ENCODE assay signal across 8 cellular contexts in the genomic region with DNA sequence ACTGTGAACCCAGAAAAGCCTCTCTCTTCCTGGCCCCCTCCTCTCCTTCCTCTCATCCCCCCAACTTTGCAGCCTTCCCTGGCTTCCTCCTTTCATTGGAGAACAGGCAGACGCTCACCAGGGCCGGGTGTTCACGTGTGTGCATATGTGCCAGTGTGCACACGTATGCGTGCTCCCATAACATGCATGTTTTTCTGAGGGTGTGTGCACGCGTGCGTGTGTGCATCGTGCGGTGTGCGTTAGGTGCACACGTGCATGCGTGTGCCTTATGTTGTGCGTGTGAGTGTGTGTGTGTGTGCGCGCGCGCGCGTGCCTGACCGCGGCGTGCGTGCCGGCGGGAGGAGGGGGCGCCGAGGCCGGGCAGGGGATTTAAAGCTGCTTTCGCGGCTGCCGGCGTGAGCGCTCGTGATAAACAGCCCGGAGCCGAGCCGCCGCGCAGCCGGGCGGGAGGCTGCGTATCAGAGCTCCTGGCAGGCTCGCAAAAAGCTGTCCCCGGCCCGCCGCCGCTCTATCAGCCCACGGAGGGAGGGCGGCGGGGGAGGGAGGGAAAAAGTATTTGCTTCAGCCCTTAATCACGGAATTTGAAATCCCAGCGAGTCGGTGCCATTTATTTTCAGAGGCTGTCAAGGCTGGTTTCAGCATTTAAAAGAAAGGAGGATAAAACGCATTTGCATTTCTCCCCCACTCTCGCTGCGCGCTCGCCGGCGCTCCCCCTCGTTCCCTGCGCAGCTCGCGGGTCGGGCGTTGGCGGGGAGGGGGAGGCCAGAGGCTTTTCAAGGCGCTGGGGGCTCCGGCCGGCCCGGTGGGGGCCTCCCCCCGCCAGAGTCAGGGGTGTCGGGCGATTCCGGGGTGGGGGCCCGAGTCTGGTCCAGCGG.
A peak's percentile ranks its signal among the peaks of the same experiment; 100 is the strongest.
DNase-seq lines count a peak whose midpoint lies in the region; ATAC-seq and TF ChIP-seq lines count a peak whose summit lies in the region.

No MANE protein-coding gene starts in this region.

- no peaks in the 10 kb centered on the region for H3K9me3 ChIP-seq in T-helper 17 cell (ENCODE audit: control insufficient read depth, low read length, poor library complexity, severe bottlenecking)

- H3K36me3 Mint-ChIP-seq in T-helper 17 cell (ENCODE audit: low read depth) = peaks cover 5% of the 10 kb centered on the region

- peaks cover 19% of the 10 kb centered on the region for H3K4me1 Mint-ChIP-seq in T-helper 17 cell

- in situ Hi-C loops in GM13977 (cut with MboI; ENCODE audit: low pct_unique_long_range_greater_than_20kb, low sequenced_read_pairs, unreplicated experiment) = no loop called here

- ATAC-seq in activated CD4-positive, CD25-positive, alpha-beta regulatory T cell treated with anti-CD3 and anti-CD28 coated beads, Interleukin-2, amount 50 U/mL, for 24 hours = peak; percentile 31 to 50
- peak; percentile 80 for ATAC-seq in T-helper 17 cell

- TF ChIP-seq CTCF in GM13977 (IDR thresholded peaks at IDR 0.05; ENCODE audit: extremely low read depth, insufficient read depth, missing control alignments) = no peak

- peak overlapping the region; percentile 86 for H3K27ac Mint-ChIP-seq in T-helper 17 cell

- DNase-seq in activated CD4-positive, CD25-positive, alpha-beta regulatory T cell (lab: John Stamatoyannopoulos, UW) = no peak
- DNase-seq in T-helper 17 cell (peak in 2 of 3 donors; percentile 24 to 27), cerebellum (ENCODE audit: low spot score) (peak; percentile 77), left kidney (ENCODE audit: low read depth, low spot score) (peak; percentile 93), GM13977 (ENCODE audit: low spot score) (no peak), NCI-H510A (lab: John Stamatoyannopoulos, UW) (no peak)
- DNase-seq in stimulated activated CD4-positive, alpha-beta T cell treated with anti-CD3 and anti-CD28 coated beads, Interleukin-4, amount 100 ng/mL, for 4 hours = peak; percentile 18 to 48

- peaks cover 47% of the 10 kb centered on the region for H3K27me3 Mint-ChIP-seq in T-helper 17 cell

- peak overlapping the region; percentile 94 for H3K4me3 Mint-ChIP-seq in T-helper 17 cell

Comparison
In these comparisons a context has a peak if more than half of its experiments do, and no peak if none do; other contexts are left out.
1. DNase-seq: peak in T-helper 17 cell (2 of 3), cerebellum (single experiment), left kidney (single experiment) and stimulated activated CD4-positive, alpha-beta T cell treated with anti-CD3 and anti-CD28 coated beads, Interleukin-4, amount 100 ng/mL, for 4 hours (2 of 2); none in activated CD4-positive, CD25-positive, alpha-beta regulatory T cell (0 of 4), GM13977 (single experiment) and NCI-H510A (single experiment).